In the genomic region with DNA sequence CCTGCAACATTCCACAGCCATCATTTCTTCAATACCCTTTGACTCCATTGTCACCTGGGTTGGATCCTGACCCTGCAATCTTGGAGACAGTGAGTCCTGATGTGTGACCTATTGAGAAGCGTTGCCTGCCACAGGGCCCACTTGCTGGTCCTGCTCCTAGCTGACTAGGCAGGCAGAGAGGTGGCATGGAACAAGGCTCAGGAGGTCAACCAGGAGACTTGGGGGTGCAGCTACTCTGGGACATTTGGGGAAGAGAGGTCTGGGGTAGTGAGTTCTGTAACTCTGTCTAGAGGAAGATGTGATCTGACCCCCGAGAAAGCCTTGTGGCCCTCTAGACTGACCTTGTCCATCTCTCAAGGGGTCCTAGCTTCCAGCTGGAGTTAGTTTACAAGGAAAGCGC, we compare ENCODE assay signal across 10 cellular contexts. TPM values are rescaled to one million over a fixed set of nuclear protein-coding genes. Genes with fewer than 3 reads are reported as not detected.
DNase-seq lines count a peak whose midpoint lies in the region; ATAC-seq and TF ChIP-seq lines count a peak whose summit lies in the region.
"Had no signal": no experiment of that assay in that cellular context is flagged by ENCODE, and none has a peak within 500 bp of the region (broad histone marks: within the 10 kb centered on the region; RNA-seq: fewer than 3 reads in every experiment).

No MANE protein-coding gene starts in this region.

- H2AK5ac ChIP-seq in trophoblast cell (ENCODE audit: low read length) = no peak overlapping the region

- TF ChIP-seq EP300 in SK-N-SH (IDR thresholded peaks at IDR 0.05; ENCODE audit: borderline replicate concordance in 1 of 2, low read depth in 1 of 2, low read length in 1 of 2) = no peak

- H3K9me3 ChIP-seq in SK-N-SH = no peaks in the 10 kb centered on the region
- H3K9me3 ChIP-seq in Loucy (ENCODE audit: insufficient read depth, low read depth, low read length) = no peaks in the 10 kb centered on the region
- no peaks in the 10 kb centered on the region for H3K9me3 ChIP-seq in duodenal mucosa (ENCODE audit: control insufficient read depth in 1 of 2, low read length in 2 of 2)
- no peaks in the 10 kb centered on the region for H3K9me3 ChIP-seq in trophoblast cell (ENCODE audit: insufficient read depth, low read depth, low read length)

- H3K4me1 ChIP-seq in SK-N-SH (ENCODE audit: control insufficient read depth in 1 of 2, insufficient read depth in 2 of 2, low read depth in 1 of 2, low read length in 1 of 2) (peaks cover 5 to 39% of the 10 kb centered on the region in 2 experiments; a peak in 3 of 4 replicates), Loucy (ENCODE audit: insufficient read depth, low read length, poor library complexity, severe bottlenecking) (peaks cover 31% of the 10 kb centered on the region), duodenal mucosa (ENCODE audit: control insufficient read depth in 1 of 2, insufficient read depth in 2 of 2, low read length in 2 of 2) (peaks cover 34 to 36% of the 10 kb centered on the region in 2 donors), trophoblast cell (ENCODE audit: control insufficient read depth in 1 of 2, insufficient read depth in 2 of 2, low read length in 2 of 2) (peaks cover 12 to 19% of the 10 kb centered on the region in 2 experiments)

- no peaks in the 10 kb centered on the region for H3K9me2 ChIP-seq in SK-N-SH
- H3K9me2 ChIP-seq in Loucy (replicated peaks; ENCODE audit: low read depth, low read length) = no peaks in the 10 kb centered on the region

- no peak for TF ChIP-seq RAD21 in SK-N-SH (IDR thresholded peaks at IDR 0.05; ENCODE audit: low read length)

- no peak overlapping the region for H3K9ac ChIP-seq in SK-N-SH
- peak overlapping the region; percentile 74 for H3K9ac ChIP-seq in Loucy (ENCODE audit: low read depth, low read length, poor library complexity, severe bottlenecking)
- peak overlapping the region; percentile 32 to 88 for H3K9ac ChIP-seq in duodenal mucosa (ENCODE audit: low read depth in 1 of 2, low read length in 2 of 2)
- no peak overlapping the region for H3K9ac ChIP-seq in trophoblast cell (ENCODE audit: low read length)

- no peak overlapping the region for H4K12ac ChIP-seq in trophoblast cell (ENCODE audit: low read depth, low read length)

- CTCF ChIA-PET in SK-N-SH (lab: Yijun Ruan, JAX) = interaction anchor here (1.0 to 3.0 kb wide), 6 partner anchors 11 to 162 kb away, joined by 3 to 11 read pairs (median 4); a partner anchor contains a TSS

- POLR2A ChIA-PET in SK-N-SH (lab: Yijun Ruan, JAX) = interaction anchor here (0.7 to 1.1 kb wide), 2 partner anchors 17 to 96 kb away, joined by 3 to 5 read pairs; no protein-coding TSS in a partner anchor

- H3K27me3 ChIP-seq in SK-N-SH (ENCODE audit: insufficient read depth) (no peaks in the 10 kb centered on the region), Loucy (ENCODE audit: insufficient read depth, low read length, poor library complexity, severe bottlenecking) (no peaks in the 10 kb centered on the region), duodenal mucosa (ENCODE audit: control insufficient read depth in 1 of 2, insufficient read depth in 2 of 2, low read length in 2 of 2) (no peaks in the 10 kb centered on the region), trophoblast cell (ENCODE audit: insufficient read depth, low read length) (no peaks in the 10 kb centered on the region)

- H4K20me1 ChIP-seq in SK-N-SH (ENCODE audit: insufficient read depth) (peaks cover 39% of the 10 kb centered on the region), Loucy (ENCODE audit: insufficient read depth, low read length, poor library complexity, severe bottlenecking) (peaks cover 24% of the 10 kb centered on the region)

- ATAC-seq in SK-N-SH treated with all-trans-retinoic acid at 6 μM for 48 hours = no peak

- H3K36me3 ChIP-seq in SK-N-SH (replicated peaks in 1 of 2; ENCODE audit: control insufficient read depth in 1 of 2, insufficient read depth in 2 of 2, low read length in 1 of 2) (peaks cover 3 to 13% of the 10 kb centered on the region in 2 experiments), Loucy (ENCODE audit: insufficient read depth, low read length) (no peaks in the 10 kb centered on the region), duodenal mucosa (ENCODE audit: control insufficient read depth in 1 of 2, insufficient read depth in 2 of 2, low read length in 2 of 2) (no peaks in the 10 kb centered on the region), trophoblast cell (ENCODE audit: control insufficient read depth in 1 of 2, insufficient read depth in 2 of 2, low read length in 2 of 2) (no peaks in the 10 kb centered on the region)

- no peak overlapping the region for H4K8ac ChIP-seq in trophoblast cell (ENCODE audit: low read depth, low read length)

- no peak overlapping the region for H3K4ac ChIP-seq in trophoblast cell (ENCODE audit: low read depth, low read length)

- no peak overlapping the region for H3K14ac ChIP-seq in trophoblast cell (ENCODE audit: low read length)

- H3F3A ChIP-seq in SK-N-SH (replicated peaks; ENCODE audit: insufficient read depth) (no peaks in the 10 kb centered on the region), Loucy (ENCODE audit: low read depth) (no peaks in the 10 kb centered on the region)

- H2BK120ac ChIP-seq in trophoblast cell (ENCODE audit: insufficient read depth, low read length, poor library complexity) = no peak overlapping the region

- DNase-seq in SK-N-SH (no peak), trophoblast cell (no peak), KG1 (lab: John Stamatoyannopoulos, UW) (no peak), epidermal melanocyte (ENCODE audit: insufficient read length, low spot score) (no peak), NCI-H1417 treated with DMSO at 0.1 percent for 48 hours (lab: John Stamatoyannopoulos, UW) (no peak)
- DNase-seq: 8988T, NCI-H1105 treated with DMSO at 0.1 percent for 48 hours had no signal

- no peak overlapping the region for H3K23ac ChIP-seq in trophoblast cell (ENCODE audit: low read length)

- H3K79me2 ChIP-seq in SK-N-SH (ENCODE audit: insufficient read depth) (peaks cover 66% of the 10 kb centered on the region), Loucy (ENCODE audit: insufficient read depth, low read length) (peaks cover 64% of the 10 kb centered on the region), trophoblast cell (ENCODE audit: control insufficient read depth, insufficient read depth, low read length, poor library complexity) (peaks cover 6% of the 10 kb centered on the region)

- H3K4me2 ChIP-seq in SK-N-SH (peak overlapping the region; percentile 93), Loucy (ENCODE audit: low read depth, low read length, poor library complexity, severe bottlenecking) (peak overlapping the region; percentile 86), trophoblast cell (ENCODE audit: low read length) (no peak overlapping the region)

- TF ChIP-seq CTCF in SK-N-SH (IDR thresholded peaks at IDR 0.05) (no peak), Loucy (conservative IDR thresholded peaks at IDR 0.05; ENCODE audit: low read length) (no peak)

- H2BK12ac ChIP-seq in trophoblast cell (ENCODE audit: low read length) = no peak overlapping the region

- H3K79me1 ChIP-seq in trophoblast cell (ENCODE audit: low read length) = peaks cover 5% of the 10 kb centered on the region

- H2BK5ac ChIP-seq in trophoblast cell (ENCODE audit: low read depth, low read length, poor library complexity) = no peak overlapping the region

- H3K18ac ChIP-seq in trophoblast cell (ENCODE audit: low read length) = no peak overlapping the region

- 93% methylated on average over 2 of the region's 3 CpGs for WGBS in SK-N-SH (ENCODE audit: low lambda C conversion rate)
- no CpG with 5 or more reads among the region's 3 CpGs for WGBS in trophoblast cell (ENCODE audit: extremely low coverage, insufficient coverage, insufficient read length)

- peak overlapping the region; percentile 79 to 87; a peak in 2 of 4 replicates for H3K4me3 ChIP-seq in SK-N-SH (ENCODE audit: low read depth in 2 of 2, low read length in 1 of 2)
- peak overlapping the region; percentile 73 for H3K4me3 ChIP-seq in Loucy (ENCODE audit: low read length, poor library complexity, severe bottlenecking)
- H3K4me3 ChIP-seq in duodenal mucosa (ENCODE audit: low read depth in 1 of 2, low read length in 2 of 2) = peak overlapping the region; percentile 58 to 85
- H3K4me3 ChIP-seq in trophoblast cell (ENCODE audit: low read depth, low read length) = peak overlapping the region; percentile 27

- H4K91ac ChIP-seq in trophoblast cell (ENCODE audit: low read depth, low read length) = no peak overlapping the region

- H3K27ac ChIP-seq in SK-N-SH (ENCODE audit: low read depth in 2 of 2, low read length in 1 of 2) (no peak overlapping the region), duodenal mucosa (ENCODE audit: low read depth, low read length) (no peak overlapping the region), trophoblast cell (ENCODE audit: low read depth, low read length) (no peak overlapping the region)

- no peak overlapping the region for H2AFZ ChIP-seq in SK-N-SH (ENCODE audit: low read depth)
- no peak overlapping the region for H2AFZ ChIP-seq in Loucy (ENCODE audit: low read length)
- no peak overlapping the region for H2AFZ ChIP-seq in trophoblast cell (ENCODE audit: insufficient read depth, low read length, poor library complexity)

TF ChIP-seq in SK-N-SH, 30 proteins besides CTCF, POLR2A, EP300 and RAD21:
- TF ChIP-seq FOXM1 (IDR thresholded peaks at IDR 0.05; ENCODE audit: low read depth) (no peak), GABPA (IDR thresholded peaks at IDR 0.05; ENCODE audit: low read depth) (no peak), TEAD4 (IDR thresholded peaks at IDR 0.05; ENCODE audit: borderline replicate concordance, insufficient read depth) (no peak), SMC3 (IDR thresholded peaks at IDR 0.05; ENCODE audit: low read depth, low read length) (no peak), JUND (IDR thresholded peaks at IDR 0.05) (no peak), CHD2 (IDR thresholded peaks at IDR 0.05; ENCODE audit: low read length, partially characterized antibody) (no peak), RXRA (IDR thresholded peaks at IDR 0.05; ENCODE audit: borderline replicate concordance, low read depth) (no peak)

TF ChIP-seq in SK-N-SH treated with all-trans-retinoic acid at 6 μM for 48 hours, 23 proteins besides CTCF, POLR2A, EP300 and RAD21 (continues in another document):
- TF ChIP-seq ZNF565 (CRISPR knock-in tag; conservative IDR thresholded peaks at IDR 0.05; ENCODE audit: low read depth) (no peak), ZNF8 (CRISPR knock-in tag; IDR thresholded peaks at IDR 0.05) (no peak)

RNA-seq across cellular contexts. Expression of a gene that starts 1.8 kb away (rescaled TPM):
- polyA plus RNA-seq in SK-N-SH (2012; rRNA removed) = 17.8 and 18.1 TPM in 2 replicates
- 4.0 and 7.0 TPM in 2 replicates for polyA plus RNA-seq in SK-N-SH (2012; cell fraction: cytosol; rRNA removed)
- 116 and 138 TPM in 2 replicates for polyA plus RNA-seq in SK-N-SH (2012; cell fraction: nucleus; rRNA removed)
- 27.0 and 27.4 TPM in 2 replicates for polyA plus RNA-seq in trophoblast cell (2013)

RNA-seq across cellular contexts. Expression of a gene that starts 46.1 kb away (rescaled TPM):
- polyA plus RNA-seq in SK-N-SH (2012; rRNA removed) = 6,239 and 6,267 TPM in 2 replicates
- 7,289 and 8,124 TPM in 2 replicates for polyA plus RNA-seq in SK-N-SH (2012; cell fraction: cytosol; rRNA removed)
- polyA plus RNA-seq in SK-N-SH (2012; cell fraction: nucleus; rRNA removed) = 2,405 and 2,816 TPM in 2 replicates
- 1,607 and 1,645 TPM in 2 replicates for polyA plus RNA-seq in trophoblast cell (2013)

Comparison
In these comparisons a context has a peak if more than half of its experiments do, and no peak if none do; other contexts are left out.
1. H3K4me3 ChIP-seq: peak in every context shown above with its lines; median percentile 83 in SK-N-SH; 73 in Loucy; 72 in duodenal mucosa; 27 in trophoblast cell.
2. H3K9ac ChIP-seq: peak in Loucy (single experiment) and duodenal mucosa (2 of 2); none in SK-N-SH (single experiment) and trophoblast cell (single experiment).